13 cellular contexts compared by ENCODE assay signal in genomic region chr7:116443101-116443523, GRCh38. TPM values are rescaled to one million over a fixed set of nuclear protein-coding genes. Genes with fewer than 3 reads are reported as not detected.
A peak's percentile ranks its signal among the peaks of the same experiment; 100 is the strongest.
DNase-seq lines count a peak whose midpoint lies in the region; ATAC-seq and TF ChIP-seq lines count a peak whose summit lies in the region.
"Had no signal": no experiment of that assay in that cellular context is flagged by ENCODE, and none has a peak within 500 bp of the region (broad histone marks: within the 10 kb centered on the region; RNA-seq: fewer than 3 reads in every experiment).

No MANE protein-coding gene starts in this region.

- no peak for ATAC-seq in HG03378 (IDR thresholded peaks at IDR 0.05; ENCODE audit: unreplicated experiment)
- no peak for ATAC-seq in activated CD4-positive, CD25-positive, alpha-beta regulatory T cell treated with anti-CD3 and anti-CD28 coated beads, Interleukin-2, amount 50 U/mL, for 24 hours

- TF ChIP-seq EP300 in Ishikawa (IDR thresholded peaks at IDR 0.05; ENCODE audit: borderline replicate concordance), result peak; percentile 97

- CTCF ChIA-PET in AG04449 (lab: Yijun Ruan, JAX), result interaction anchor here (1.1 to 2.1 kb wide), 11 partner anchors 9 to 271 kb away, joined by 4 to 9 read pairs (median 4); no protein-coding TSS in a partner anchor

- no peak overlapping the region for H3K4me3 ChIP-seq in AG04449 (ENCODE audit: low read depth, low read length)
- H3K4me3 ChIP-seq: adrenal gland had no signal

- TF ChIP-seq CTCF in AG04449 (IDR thresholded peaks at IDR 0.05; ENCODE audit: insufficient read depth, low read length, missing control alignments), result no peak

- POLR2A ChIA-PET in AG04449 (lab: Yijun Ruan, JAX), result interaction anchor here (3.5 kb wide), 1 partner anchor 83 kb away, joined by 20 read pairs; no protein-coding TSS in a partner anchor

- TF ChIP-seq RAD21 in Ishikawa (IDR thresholded peaks at IDR 0.05; ENCODE audit: low read depth), result peak; percentile 16

- DNase-seq in AG04449 (ENCODE audit: low read depth, low spot score) (peak; percentile 76), dermis blood vessel endothelial cell (peak; percentile 95), lung microvascular endothelial cell (ENCODE audit: low read depth in 2 of 2) (peak; percentile 93 to 97), mucosa of gallbladder (ENCODE audit: low spot score) (no peak), medulla oblongata (ENCODE audit: extremely low spot score) (no peak)
- DNase-seq: activated CD4-positive, alpha-beta T cell treated with anti-CD3 and anti-CD28 coated beads, Interleukin-2, amount 50 U/mL, for 4 hours; adrenal gland; CD4-positive, CD25-positive, alpha-beta regulatory T cell; OCI-M1; retina had no signal

TF ChIP-seq in Ishikawa, 13 proteins besides CTCF, POLR2A, EP300 and RAD21:
- TF ChIP-seq ZBTB7A (IDR thresholded peaks at IDR 0.05; ENCODE audit: low read depth) (no peak), TEAD4 (IDR thresholded peaks at IDR 0.05) (peak; percentile 98), EGR1 (IDR thresholded peaks at IDR 0.05) (no peak), YY1 (IDR thresholded peaks at IDR 0.05; ENCODE audit: low read depth) (no peak), FOXM1 (IDR thresholded peaks at IDR 0.05; ENCODE audit: borderline replicate concordance, low read depth) (peak; percentile 96), CREB1 (IDR thresholded peaks at IDR 0.05; ENCODE audit: low read depth) (no peak), NFIC (IDR thresholded peaks at IDR 0.05) (peak; percentile 86), TCF12 (IDR thresholded peaks at IDR 0.05; ENCODE audit: low read depth) (peak; percentile 93), USF1 (IDR thresholded peaks at IDR 0.05) (no peak), CEBPB (IDR thresholded peaks at IDR 0.05) (peak; percentile 17; the same call in 1 of the 2 replicates), TAF1 (IDR thresholded peaks at IDR 0.05; ENCODE audit: low read depth) (no peak), REST (IDR thresholded peaks at IDR 0.05; ENCODE audit: low read depth) (no peak), MAX (IDR thresholded peaks at IDR 0.05) (peak; percentile 42; the same call in 1 of the 2 replicates)

RNA-seq across cellular contexts. Expression of gene CAV2, which starts 56.4 kb away (rescaled TPM):
- total RNA-seq in dermis blood vessel endothelial cell (247 and 291 TPM in 2 replicates), lung microvascular endothelial cell (141 and 150 TPM in 2 replicates), mucosa of gallbladder (91.3 TPM)
- total RNA-seq: CD4-positive, CD25-positive, alpha-beta regulatory T cell had no signal

Comparison
In these comparisons a context has a peak if more than half of its experiments do, and no peak if none do; other contexts are left out.
1. DNase-seq: peak in AG04449 (single experiment), dermis blood vessel endothelial cell (single experiment) and lung microvascular endothelial cell (2 of 2); none in mucosa of gallbladder (single experiment) and medulla oblongata (single experiment).